In genomic region chr3:188337232-188337631, GRCh38 we compare ENCODE assay signal across 20 cellular contexts.
DNase-seq lines count a peak whose midpoint lies in the region; ATAC-seq and TF ChIP-seq lines count a peak whose summit lies in the region.
"Had no signal": no experiment of that assay in that cellular context is flagged by ENCODE, and none has a peak within 500 bp of the region (broad histone marks: within the 10 kb centered on the region; RNA-seq: fewer than 3 reads in every experiment).

No MANE protein-coding gene starts in this region.

- TF ChIP-seq CTCF in activated CD8-positive, alpha-beta T cell treated with anti-CD3 and anti-CD28 coated beads for 36 hours (IDR thresholded peaks at IDR 0.05): no peak
- TF ChIP-seq CTCF in H9 (conservative IDR thresholded peaks at IDR 0.05) (no peak), endodermal cell (conservative IDR thresholded peaks at IDR 0.05) (no peak), GM10266 (IDR thresholded peaks at IDR 0.05; ENCODE audit: control insufficient read depth, insufficient read depth, low read depth, missing control alignments) (no peak)

- peak overlapping the region; percentile 11 for H3K18ac ChIP-seq in H9 (ENCODE audit: insufficient read length, low read depth, low read length)

- H3K4me3 Mint-ChIP-seq in activated CD8-positive, alpha-beta T cell treated with anti-CD3 and anti-CD28 coated beads for 36 hours: no peak overlapping the region
- no peak overlapping the region for H3K4me3 Mint-ChIP-seq in activated CD8-positive, alpha-beta T cell treated with anti-CD3 and anti-CD28 coated beads, Interleukin-2, amount 10 ng/mL, durations not matched to agents 7 days and 5 days
- H3K4me3 Mint-ChIP-seq in H9: no peak overlapping the region
- no peak overlapping the region for H3K4me3 Mint-ChIP-seq in endodermal cell

- H3K9me3 Mint-ChIP-seq in activated CD8-positive, alpha-beta T cell treated with anti-CD3 and anti-CD28 coated beads for 36 hours: no peaks in the 10 kb centered on the region
- H3K9me3 Mint-ChIP-seq in activated CD8-positive, alpha-beta T cell treated with anti-CD3 and anti-CD28 coated beads, Interleukin-2, amount 10 ng/mL, durations not matched to agents 7 days and 5 days (ENCODE audit: insufficient read depth): no peaks in the 10 kb centered on the region
- no peaks in the 10 kb centered on the region for H3K9me3 Mint-ChIP-seq in H9
- no peaks in the 10 kb centered on the region for H3K9me3 Mint-ChIP-seq in endodermal cell

- peaks cover 17% of the 10 kb centered on the region for H3K36me3 Mint-ChIP-seq in activated CD8-positive, alpha-beta T cell treated with anti-CD3 and anti-CD28 coated beads for 36 hours (ENCODE audit: low read depth)
- peaks cover 32% of the 10 kb centered on the region for H3K36me3 Mint-ChIP-seq in activated CD8-positive, alpha-beta T cell treated with anti-CD3 and anti-CD28 coated beads, Interleukin-2, amount 10 ng/mL, durations not matched to agents 7 days and 5 days (ENCODE audit: low read depth)
- H3K36me3 Mint-ChIP-seq in H9 (ENCODE audit: insufficient read depth in 1 of 3, low read depth in 3 of 3) (no peaks in the 10 kb centered on the region), endodermal cell (ENCODE audit: low read depth) (no peaks in the 10 kb centered on the region)

- H3K79me1 ChIP-seq in H9 (ENCODE audit: insufficient read depth, low read depth, low read length, poor library complexity, severe bottlenecking): no peaks in the 10 kb centered on the region

- peaks cover 2% of the 10 kb centered on the region; the same call in 1 of the 2 replicates for H3K79me2 ChIP-seq in H9 (ENCODE audit: insufficient read depth, low read length)

- no peak for ATAC-seq in activated CD8-positive, alpha-beta T cell treated with anti-CD3 and anti-CD28 coated beads for 36 hours
- no peak for ATAC-seq in activated CD8-positive, alpha-beta T cell treated with anti-CD3 and anti-CD28 coated beads, Interleukin-2, amount 10 ng/mL, durations not matched to agents 7 days and 5 days
- ATAC-seq in HG03196 (IDR thresholded peaks at IDR 0.05; ENCODE audit: unreplicated experiment): no peak
- ATAC-seq: HepG2 had no signal

- H4K20me1 ChIP-seq in H9 (ENCODE audit: control insufficient read depth, insufficient read depth, insufficient read length): no peaks in the 10 kb centered on the region

- WGBS in H9 (ENCODE audit: extremely low coverage, insufficient read length, low lambda C conversion rate): no CpG with 5 or more reads among the region's 4 CpGs
- 96% methylated on average over 4 of the region's 4 CpGs; no CpG with 5 or more reads in 1 of the 2 experiments for WGBS in endodermal cell (ENCODE audit: insufficient coverage in 1 of 2, insufficient read length in 1 of 2), 2 experiments

- H3K36me3 ChIP-seq in endodermal cell (ENCODE audit: control insufficient read depth, insufficient read depth, low read length) (peaks cover 13% of the 10 kb centered on the region), stomach smooth muscle (ENCODE audit: control insufficient read depth in 2 of 2, insufficient read depth in 2 of 2, low read length in 2 of 2) (no peaks in the 10 kb centered on the region)

- H3K9me3 ChIP-seq in H9 (ENCODE audit: control insufficient read depth, low read depth, low read length) (no peaks in the 10 kb centered on the region), endodermal cell (ENCODE audit: control insufficient read depth, low read length) (no peaks in the 10 kb centered on the region), stomach smooth muscle (ENCODE audit: control insufficient read depth in 2 of 2, low read length in 2 of 2) (no peaks in the 10 kb centered on the region)

- H3T11ph ChIP-seq in H9 (ENCODE audit: low read length): no peak overlapping the region

- no peak overlapping the region for H2BK20ac ChIP-seq in H9 (ENCODE audit: low read depth, low read length, poor library complexity, severe bottlenecking)

- H3K4me1 Mint-ChIP-seq in activated CD8-positive, alpha-beta T cell treated with anti-CD3 and anti-CD28 coated beads for 36 hours (ENCODE audit: low read depth): peaks cover 42% of the 10 kb centered on the region
- H3K4me1 Mint-ChIP-seq in activated CD8-positive, alpha-beta T cell treated with anti-CD3 and anti-CD28 coated beads, Interleukin-2, amount 10 ng/mL, durations not matched to agents 7 days and 5 days (ENCODE audit: low read depth): peaks cover 32% of the 10 kb centered on the region
- peaks cover 11 to 13% of the 10 kb centered on the region in 2 experiments for H3K4me1 Mint-ChIP-seq in H9
- H3K4me1 Mint-ChIP-seq in endodermal cell: peaks cover 14% of the 10 kb centered on the region

- no peak overlapping the region for H2BK120ac ChIP-seq in H9 (ENCODE audit: low read depth, low read length, poor library complexity, severe bottlenecking)

- H3K14ac ChIP-seq in H9 (ENCODE audit: insufficient read depth, low read length): peak overlapping the region; percentile 63; the same call in 1 of the 2 replicates

- no peak overlapping the region for H2BK12ac ChIP-seq in H9 (ENCODE audit: insufficient read length, low read depth, low read length)

- H3K56ac ChIP-seq in H9 (ENCODE audit: insufficient read length, low read depth, low read length): no peak overlapping the region

- peak overlapping the region; percentile 25 for H3K27ac Mint-ChIP-seq in activated CD8-positive, alpha-beta T cell treated with anti-CD3 and anti-CD28 coated beads for 36 hours
- H3K27ac Mint-ChIP-seq in activated CD8-positive, alpha-beta T cell treated with anti-CD3 and anti-CD28 coated beads, Interleukin-2, amount 10 ng/mL, durations not matched to agents 7 days and 5 days: no peak overlapping the region
- H3K27ac Mint-ChIP-seq in H9 (no peak overlapping the region), endodermal cell (no peak overlapping the region)

- POLR2A ChIA-PET in activated CD8-positive, alpha-beta T cell treated with anti-CD3 and anti-CD28 coated beads for 36 hours (lab: Charles Lee): interaction anchor here (1.2 kb wide), 1 partner anchor 35 kb away, joined by 3 read pairs; no protein-coding TSS in a partner anchor
- POLR2A ChIA-PET in activated CD8-positive, alpha-beta T cell treated with anti-CD3 and anti-CD28 coated beads, Interleukin-2, amount 10 ng/mL, durations not matched to agents 7 days and 5 days (lab: Charles Lee): interaction anchor here (1.2 kb wide), 1 partner anchor 26 kb away, joined by 3 read pairs; no protein-coding TSS in a partner anchor

- no peak overlapping the region for H2BK15ac ChIP-seq in H9 (ENCODE audit: low read depth, low read length)

- H3K4me1 ChIP-seq in H9 (ENCODE audit: insufficient read depth, low read length) (no peaks in the 10 kb centered on the region), endodermal cell (ENCODE audit: control insufficient read depth, insufficient read depth, low read length) (peaks cover 5% of the 10 kb centered on the region), stomach smooth muscle (ENCODE audit: control insufficient read depth, insufficient read depth, low read length) (peaks cover 24% of the 10 kb centered on the region)

- no peaks in the 10 kb centered on the region for H3K23me2 ChIP-seq in H9 (ENCODE audit: insufficient read length, low read depth, low read length, poor library complexity, severe bottlenecking)

- H2AK5ac ChIP-seq in H9 (ENCODE audit: insufficient read length, low read length): no peak overlapping the region

- no peak overlapping the region for H2BK5ac ChIP-seq in H9 (ENCODE audit: insufficient read length, low read length)

- no peak overlapping the region for H3K4ac ChIP-seq in H9 (ENCODE audit: low read depth, low read length)

- H4K5ac ChIP-seq in H9 (ENCODE audit: insufficient read length, low read depth, low read length): no peak overlapping the region

- no peak overlapping the region for H3K23ac ChIP-seq in H9 (ENCODE audit: insufficient read length, low read depth, low read length)

- no peak overlapping the region for H4K8ac ChIP-seq in H9 (replicated peaks; ENCODE audit: insufficient read length, low read depth, low read length)

- no peaks in the 10 kb centered on the region for H3K27me3 ChIP-seq in H9 (ENCODE audit: insufficient read depth, low read length)
- H3K27me3 ChIP-seq in endodermal cell (ENCODE audit: control insufficient read depth, insufficient read depth, low read length, poor library complexity, severe bottlenecking): no peaks in the 10 kb centered on the region
- no peaks in the 10 kb centered on the region for H3K27me3 ChIP-seq in stomach smooth muscle (ENCODE audit: control insufficient read depth in 1 of 2, insufficient read depth in 2 of 2, low read length in 2 of 2)

- CTCF ChIA-PET in activated CD8-positive, alpha-beta T cell treated with anti-CD3 and anti-CD28 coated beads for 36 hours (lab: Charles Lee): interaction anchor here (2.8 kb wide), 1 partner anchor 597 kb away, joined by 14 read pairs; no protein-coding TSS in a partner anchor
- CTCF ChIA-PET in activated CD8-positive, alpha-beta T cell treated with anti-CD3 and anti-CD28 coated beads, Interleukin-2, amount 10 ng/mL, durations not matched to agents 7 days and 5 days (lab: Charles Lee): interaction anchor here (1.5 to 3.8 kb wide), 2 partner anchors 35 to 598 kb away, joined by 3 to 20 read pairs; no protein-coding TSS in a partner anchor

- no peak for DNase-seq in activated CD8-positive, alpha-beta T cell treated with anti-CD3 and anti-CD28 coated beads for 36 hours
- no peak for DNase-seq in activated CD8-positive, alpha-beta T cell treated with anti-CD3 and anti-CD28 coated beads, Interleukin-2, amount 10 ng/mL, durations not matched to agents 7 days and 5 days
- DNase-seq in H9 (no peak), endodermal cell (peak; percentile 61), GF-D8 (lab: John Stamatoyannopoulos, UW) (no peak), GM10266 (ENCODE audit: extremely low spot score) (no peak)
- DNase-seq: 8988T, COR-L47, KG1, MV-4-11, NCI-H1417, NCI-H187, NCI-H2107, NCI-H510A treated with DMSO at 0.1 percent for 48 hours, NCI-H774, OCI-M1, SHP77 treated with DMSO at 0.1 percent for 48 hours had no signal

- H2AFZ ChIP-seq in H9 (ENCODE audit: low read length): no peak overlapping the region

- H3K27ac ChIP-seq in H9 (ENCODE audit: insufficient read length, low read depth, low read length): no peak overlapping the region
- no peak overlapping the region for H3K27ac ChIP-seq in endodermal cell (ENCODE audit: low read depth, low read length)
- H3K27ac ChIP-seq in stomach smooth muscle (ENCODE audit: low read length): peak overlapping the region; percentile 42

- no peaks in the 10 kb centered on the region for H3K27me3 Mint-ChIP-seq in activated CD8-positive, alpha-beta T cell treated with anti-CD3 and anti-CD28 coated beads for 36 hours
- H3K27me3 Mint-ChIP-seq in activated CD8-positive, alpha-beta T cell treated with anti-CD3 and anti-CD28 coated beads, Interleukin-2, amount 10 ng/mL, durations not matched to agents 7 days and 5 days (ENCODE audit: low read depth): no peaks in the 10 kb centered on the region
- H3K27me3 Mint-ChIP-seq in H9 (ENCODE audit: low read depth) (no peaks in the 10 kb centered on the region), endodermal cell (ENCODE audit: insufficient read depth) (no peaks in the 10 kb centered on the region)

- intact Hi-C loops in activated CD8-positive, alpha-beta T cell treated with anti-CD3 and anti-CD28 coated beads for 36 hours (cut with micrococcal nuclease): loop anchor here (5.0 to 10.0 kb wide), 3 partner anchors 245 to 618 kb away; partner anchors contain the start of gene BCL6

- no peak overlapping the region for H4K91ac ChIP-seq in H9 (ENCODE audit: insufficient read length, low read depth, low read length)

- no peak overlapping the region for H3K9ac ChIP-seq in H9 (ENCODE audit: extremely low read depth, insufficient read length, low read length)
- H3K9ac ChIP-seq in endodermal cell (ENCODE audit: extremely low read depth, low read length, poor library complexity, severe bottlenecking): no peak overlapping the region
- H3K9ac ChIP-seq in stomach smooth muscle (ENCODE audit: low read length in 2 of 2): no peak overlapping the region

- H3K4me2 ChIP-seq in H9 (ENCODE audit: insufficient read depth, insufficient read length, low read length): no peak overlapping the region

- H3K4me3 ChIP-seq in endodermal cell (ENCODE audit: low read length) (no peak overlapping the region), stomach smooth muscle (ENCODE audit: low read length in 2 of 2) (no peak overlapping the region)
